1 cellular context compared by ENCODE assay signal in the genomic region with DNA sequence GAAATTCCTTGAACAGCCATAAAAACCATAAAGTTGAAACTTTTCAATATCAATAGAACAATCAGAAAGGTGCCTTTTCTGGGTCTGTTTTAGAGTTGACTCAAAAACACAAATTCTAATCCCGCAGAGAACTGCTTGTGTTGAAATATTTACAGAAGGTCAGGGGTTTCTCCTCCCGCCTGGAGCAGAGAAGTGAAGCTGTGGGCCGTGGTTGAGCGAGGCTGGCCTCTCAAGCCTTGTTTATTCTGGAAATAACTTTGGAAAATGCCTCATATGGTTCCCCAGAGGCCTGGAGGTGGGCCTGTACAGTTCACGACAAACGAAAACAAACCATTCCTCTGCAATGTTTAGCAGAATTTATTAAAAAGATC.
A peak's percentile ranks its signal among the peaks of the same experiment; 100 is the strongest.
TF ChIP-seq lines count a peak whose summit lies in the region.

No MANE protein-coding gene starts in this region.

TF ChIP-seq in HepG2, 621 proteins besides CTCF, POLR2A, EP300 and RAD21 (continued from another document and continues in another):
- TF ChIP-seq KAT8 (CRISPR knock-in tag; IDR thresholded peaks at IDR 0.05) (peak; percentile 26; the same call in 1 of the 2 replicates), ZNF547 (CRISPR knock-in tag; IDR thresholded peaks at IDR 0.05) (0 out of 2 replicates have a peak, but pooled peaks have one; percentile 39), THAP7 (CRISPR knock-in tag; IDR thresholded peaks at IDR 0.05) (no peak), TCF7 (IDR thresholded peaks at IDR 0.05; ENCODE audit: low read depth) (peak; percentile 32; the same call in 1 of the 2 replicates), FOXJ3 (CRISPR knock-in tag; IDR thresholded peaks at IDR 0.05; ENCODE audit: borderline replicate concordance) (peak; percentile 80; the same call in 1 of the 2 replicates), NFIC (IDR thresholded peaks at IDR 0.05; ENCODE audit: low read length) (peak; percentile 62), ZNF652 (CRISPR knock-in tag; IDR thresholded peaks at IDR 0.05; ENCODE audit: borderline replicate concordance, low read depth) (no peak), ZIK1 (CRISPR knock-in tag; IDR thresholded peaks at IDR 0.05; ENCODE audit: borderline replicate concordance, low read depth) (no peak), JUND (CRISPR knock-in tag; IDR thresholded peaks at IDR 0.05) (no peak), ZNF382 (CRISPR knock-in tag; IDR thresholded peaks at IDR 0.05; ENCODE audit: borderline replicate concordance) (no peak), ZNF646 (CRISPR knock-in tag; IDR thresholded peaks at IDR 0.05) (no peak), ZNF331 (CRISPR knock-in tag; IDR thresholded peaks at IDR 0.05) (0 out of 2 replicates have a peak, but pooled peaks have one; percentile 50), NR2C2 (CRISPR knock-in tag; IDR thresholded peaks at IDR 0.05; ENCODE audit: borderline replicate concordance) (no peak), MIER2 (CRISPR knock-in tag; IDR thresholded peaks at IDR 0.05) (0 out of 2 replicates have a peak, but pooled peaks have one; percentile 14), E2F2 (CRISPR knock-in tag; IDR thresholded peaks at IDR 0.05; ENCODE audit: borderline replicate concordance) (no peak), ZNF460 (CRISPR knock-in tag; IDR thresholded peaks at IDR 0.05; ENCODE audit: borderline replicate concordance) (no peak), TRIM24 (CRISPR knock-in tag; IDR thresholded peaks at IDR 0.05) (no peak), ZNF180 (CRISPR knock-in tag; IDR thresholded peaks at IDR 0.05; ENCODE audit: borderline replicate concordance, low read depth) (no peak), ZNF674 (CRISPR knock-in tag; IDR thresholded peaks at IDR 0.05; ENCODE audit: low read depth) (no peak), MEF2D (CRISPR knock-in tag; IDR thresholded peaks at IDR 0.05) (peak; percentile 56; the same call in 1 of the 2 replicates), KLF11 (CRISPR knock-in tag; IDR thresholded peaks at IDR 0.05) (peak; percentile 32; the same call in 1 of the 2 replicates), ZBTB2 (CRISPR knock-in tag; IDR thresholded peaks at IDR 0.05; ENCODE audit: low read depth) (no peak), CREBL2 (CRISPR knock-in tag; IDR thresholded peaks at IDR 0.05; ENCODE audit: borderline replicate concordance) (no peak), GRHL1 (CRISPR knock-in tag; conservative IDR thresholded peaks at IDR 0.05) (no peak), GFI1 (CRISPR knock-in tag; IDR thresholded peaks at IDR 0.05; ENCODE audit: borderline replicate concordance) (peak; percentile 61; the same call in 1 of the 2 replicates), ERF (CRISPR knock-in tag; IDR thresholded peaks at IDR 0.05) (no peak), CREB1 (IDR thresholded peaks at IDR 0.05) (no peak), CREB1 (CRISPR knock-in tag; IDR thresholded peaks at IDR 0.05) (peak; percentile 61), ZNF660 (CRISPR knock-in tag; IDR thresholded peaks at IDR 0.05; ENCODE audit: borderline replicate concordance, low read depth) (no peak), REL (CRISPR knock-in tag; conservative IDR thresholded peaks at IDR 0.05) (no peak), TBX3 (IDR thresholded peaks at IDR 0.05; ENCODE audit: borderline replicate concordance) (no peak), XRCC5 (optimal IDR thresholded peaks at IDR 0.05; ENCODE audit: low read length) (no peak), ESRRA (CRISPR knock-in tag; IDR thresholded peaks at IDR 0.05; ENCODE audit: low read depth) (no peak), ZNF776 (CRISPR knock-in tag; IDR thresholded peaks at IDR 0.05) (no peak), ZNF775 (CRISPR knock-in tag; IDR thresholded peaks at IDR 0.05; ENCODE audit: borderline replicate concordance) (no peak), ZNF138 (CRISPR knock-in tag; IDR thresholded peaks at IDR 0.05; ENCODE audit: low read depth) (no peak)
- TF ChIP-seq, protein P1, sequence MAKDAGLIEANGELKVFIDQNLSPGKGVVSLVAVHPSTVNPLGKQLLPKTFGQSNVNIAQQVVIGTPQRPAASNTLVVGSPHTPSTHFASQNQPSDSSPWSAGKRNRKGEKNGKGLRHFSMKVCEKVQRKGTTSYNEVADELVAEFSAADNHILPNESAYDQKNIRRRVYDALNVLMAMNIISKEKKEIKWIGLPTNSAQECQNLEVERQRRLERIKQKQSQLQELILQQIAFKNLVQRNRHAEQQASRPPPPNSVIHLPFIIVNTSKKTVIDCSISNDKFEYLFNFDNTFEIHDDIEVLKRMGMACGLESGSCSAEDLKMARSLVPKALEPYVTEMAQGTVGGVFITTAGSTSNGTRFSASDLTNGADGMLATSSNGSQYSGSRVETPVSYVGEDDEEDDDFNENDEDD (CRISPR knock-in tag; IDR thresholded peaks at IDR 0.05; ENCODE audit: borderline replicate concordance), result peak; percentile 38; the same call in 1 of the 2 replicates
- TF ChIP-seq, protein P2, sequence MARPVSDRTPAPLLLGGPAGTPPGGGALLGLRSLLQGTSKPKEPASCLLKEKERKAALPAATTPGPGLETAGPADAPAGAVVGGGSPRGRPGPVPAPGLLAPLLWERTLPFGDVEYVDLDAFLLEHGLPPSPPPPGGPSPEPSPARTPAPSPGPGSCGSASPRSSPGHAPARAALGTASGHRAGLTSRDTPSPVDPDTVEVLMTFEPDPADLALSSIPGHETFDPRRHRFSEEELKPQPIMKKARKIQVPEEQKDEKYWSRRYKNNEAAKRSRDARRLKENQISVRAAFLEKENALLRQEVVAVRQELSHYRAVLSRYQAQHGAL (CRISPR knock-in tag; IDR thresholded peaks at IDR 0.05; ENCODE audit: not compliant biosample characterization), result no peak
- TF ChIP-seq, protein P3, sequence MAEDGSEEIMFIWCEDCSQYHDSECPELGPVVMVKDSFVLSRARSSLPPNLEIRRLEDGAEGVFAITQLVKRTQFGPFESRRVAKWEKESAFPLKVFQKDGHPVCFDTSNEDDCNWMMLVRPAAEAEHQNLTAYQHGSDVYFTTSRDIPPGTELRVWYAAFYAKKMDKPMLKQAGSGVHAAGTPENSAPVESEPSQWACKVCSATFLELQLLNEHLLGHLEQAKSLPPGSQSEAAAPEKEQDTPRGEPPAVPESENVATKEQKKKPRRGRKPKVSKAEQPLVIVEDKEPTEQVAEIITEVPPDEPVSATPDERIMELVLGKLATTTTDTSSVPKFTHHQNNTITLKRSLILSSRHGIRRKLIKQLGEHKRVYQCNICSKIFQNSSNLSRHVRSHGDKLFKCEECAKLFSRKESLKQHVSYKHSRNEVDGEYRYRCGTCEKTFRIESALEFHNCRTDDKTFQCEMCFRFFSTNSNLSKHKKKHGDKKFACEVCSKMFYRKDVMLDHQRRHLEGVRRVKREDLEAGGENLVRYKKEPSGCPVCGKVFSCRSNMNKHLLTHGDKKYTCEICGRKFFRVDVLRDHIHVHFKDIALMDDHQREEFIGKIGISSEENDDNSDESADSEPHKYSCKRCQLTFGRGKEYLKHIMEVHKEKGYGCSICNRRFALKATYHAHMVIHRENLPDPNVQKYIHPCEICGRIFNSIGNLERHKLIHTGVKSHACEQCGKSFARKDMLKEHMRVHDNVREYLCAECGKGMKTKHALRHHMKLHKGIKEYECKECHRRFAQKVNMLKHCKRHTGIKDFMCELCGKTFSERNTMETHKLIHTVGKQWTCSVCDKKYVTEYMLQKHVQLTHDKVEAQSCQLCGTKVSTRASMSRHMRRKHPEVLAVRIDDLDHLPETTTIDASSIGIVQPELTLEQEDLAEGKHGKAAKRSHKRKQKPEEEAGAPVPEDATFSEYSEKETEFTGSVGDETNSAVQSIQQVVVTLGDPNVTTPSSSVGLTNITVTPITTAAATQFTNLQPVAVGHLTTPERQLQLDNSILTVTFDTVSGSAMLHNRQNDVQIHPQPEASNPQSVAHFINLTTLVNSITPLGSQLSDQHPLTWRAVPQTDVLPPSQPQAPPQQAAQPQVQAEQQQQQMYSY (CRISPR knock-in tag; IDR thresholded peaks at IDR 0.05), result no peak
- TF ChIP-seq, protein P4, sequence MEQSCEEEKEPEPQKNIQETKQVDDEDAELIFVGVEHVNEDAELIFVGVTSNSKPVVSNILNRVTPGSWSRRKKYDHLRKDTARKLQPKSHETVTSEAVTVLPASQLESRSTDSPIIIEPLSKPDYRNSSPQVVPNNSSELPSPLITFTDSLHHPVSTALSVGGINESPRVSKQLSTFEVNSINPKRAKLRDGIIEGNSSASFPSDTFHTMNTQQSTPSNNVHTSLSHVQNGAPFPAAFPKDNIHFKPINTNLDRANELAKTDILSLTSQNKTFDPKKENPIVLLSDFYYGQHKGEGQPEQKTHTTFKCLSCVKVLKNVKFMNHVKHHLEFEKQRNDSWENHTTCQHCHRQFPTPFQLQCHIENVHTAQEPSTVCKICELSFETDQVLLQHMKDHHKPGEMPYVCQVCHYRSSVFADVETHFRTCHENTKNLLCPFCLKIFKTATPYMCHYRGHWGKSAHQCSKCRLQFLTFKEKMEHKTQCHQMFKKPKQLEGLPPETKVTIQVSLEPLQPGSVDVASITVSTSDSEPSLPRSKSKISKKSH (CRISPR knock-in tag; IDR thresholded peaks at IDR 0.05; ENCODE audit: borderline replicate concordance), result no peak
